In the genomic region with DNA sequence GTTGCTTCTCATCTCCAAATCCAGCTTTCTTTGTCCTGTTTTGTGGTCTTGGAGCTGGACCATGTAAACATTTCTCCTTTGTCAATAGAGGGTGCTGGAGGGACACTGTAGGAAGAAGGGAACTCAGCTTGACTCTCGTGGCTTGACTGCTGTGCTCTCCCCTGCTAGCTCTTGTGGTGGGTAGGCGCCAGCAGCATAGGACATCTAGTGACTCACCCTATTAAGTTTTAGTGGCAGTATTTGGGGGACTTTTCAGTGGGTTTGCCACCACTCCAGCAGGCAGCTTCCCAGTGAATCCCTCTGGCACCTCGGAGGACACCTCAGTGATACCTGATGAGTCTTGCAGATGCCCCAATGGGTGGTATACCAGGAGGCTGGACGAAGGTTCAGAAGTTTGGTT, we compare ENCODE assay signal across 9 cellular contexts.
DNase-seq lines count a peak whose midpoint lies in the region; ATAC-seq and TF ChIP-seq lines count a peak whose summit lies in the region.
"Had no signal": no experiment of that assay in that cellular context is flagged by ENCODE, and none has a peak within 500 bp of the region (broad histone marks: within the 10 kb centered on the region; RNA-seq: fewer than 3 reads in every experiment).

No MANE protein-coding gene starts in this region.

- H3K4me3 ChIP-seq in GM23338 (no peak overlapping the region), PC-3 (ENCODE audit: low read length) (no peak overlapping the region), parathyroid adenoma (ENCODE audit: low read depth, low read length) (no peak overlapping the region)

- DNase-seq in AG08396 (ENCODE audit: low spot score) = peak; percentile 15
- DNase-seq in GM23338 (ENCODE audit: low spot score) = peak; percentile 77
- DNase-seq in PC-3 = peak; percentile 72
- no peak for DNase-seq in NCI-H2196 treated with DMSO at 0.1 percent for 48 hours (lab: John Stamatoyannopoulos, UW; ENCODE audit: unreplicated experiment)

- H3K27me3 ChIP-seq in GM23338 (ENCODE audit: insufficient read depth) = no peaks in the 10 kb centered on the region
- no peaks in the 10 kb centered on the region for H3K27me3 ChIP-seq in PC-3 (ENCODE audit: low read length)
- no peaks in the 10 kb centered on the region for H3K27me3 ChIP-seq in parathyroid adenoma (ENCODE audit: control insufficient read depth, insufficient read depth, low read length)

- H3K4me1 Mint-ChIP-seq in GM23338 = peaks cover 7% of the 10 kb centered on the region; the same call in 2 of the 3 replicates

- TF ChIP-seq CTCF in GM23338 (conservative IDR thresholded peaks at IDR 0.05; ENCODE audit: low read depth in 2 of 2) (peak; percentile 58 to 83), PC-3 (conservative IDR thresholded peaks at IDR 0.05; ENCODE audit: low read depth, low read length) (peak; percentile 78), parathyroid adenoma (IDR thresholded peaks at IDR 0.05) (peak; percentile 51)

- H4K20me1 ChIP-seq in GM23338 (replicated peaks; ENCODE audit: insufficient read depth) (no peaks in the 10 kb centered on the region; the same call in 1 of the 2 replicates), PC-3 (ENCODE audit: low read length) (no peaks in the 10 kb centered on the region)

- H3K9ac ChIP-seq in PC-3 (ENCODE audit: low read length) = no peak overlapping the region
- H3K9ac ChIP-seq in parathyroid adenoma = no peak overlapping the region

- peak; percentile 92 for ATAC-seq in GM23338
- ATAC-seq in PC-3 = peak; percentile 91
- ATAC-seq in esophagus mucosa = peak; percentile 56
- ATAC-seq in GM18868 (IDR thresholded peaks at IDR 0.05; ENCODE audit: unreplicated experiment) = no peak
- no peak for ATAC-seq in HG02840 (IDR thresholded peaks at IDR 0.05; ENCODE audit: low FRiP score, unreplicated experiment)

- CTCF ChIA-PET in PC-3 (lab: Charles Lee) = interaction anchor here (0.6 to 1.4 kb wide), 7 partner anchors 84 to 275 kb away, joined by 3 to 22 read pairs (median 3); a partner anchor contains a TSS

- H3K4me2 ChIP-seq in GM23338 (no peak overlapping the region), PC-3 (ENCODE audit: low read length) (0 out of 2 replicates have a peak overlapping the region, but pooled peaks have one; percentile 43), parathyroid adenoma (ENCODE audit: low read length) (no peak overlapping the region)

- H3K27ac ChIP-seq in GM23338 (ENCODE audit: low read depth) = no peak overlapping the region
- H3K27ac ChIP-seq in PC-3 (ENCODE audit: low read length) = no peak overlapping the region
- no peak overlapping the region for H3K27ac ChIP-seq in parathyroid adenoma

- no peaks in the 10 kb centered on the region for H3K9me3 Mint-ChIP-seq in GM23338

- no peaks in the 10 kb centered on the region for H3K9me3 ChIP-seq in PC-3 (ENCODE audit: low read length)
- H3K9me3 ChIP-seq in parathyroid adenoma (ENCODE audit: control insufficient read depth, low read length) = no peaks in the 10 kb centered on the region

- no peak overlapping the region for H2AFZ ChIP-seq in GM23338
- peak overlapping the region; percentile 56 for H2AFZ ChIP-seq in PC-3 (ENCODE audit: low read length)
- peak overlapping the region; percentile 8 for H2AFZ ChIP-seq in parathyroid adenoma

- no peak overlapping the region for H3K4me3 Mint-ChIP-seq in GM23338
- H3K4me3 Mint-ChIP-seq: activated naive CD8-positive, alpha-beta T cell had no signal

- intact Hi-C loops in PC-3 (cut with micrococcal nuclease) = loop anchor here (1.0 to 2.0 kb wide), 3 partner anchors 42 to 269 kb away; no protein-coding TSS in a partner anchor

- no peaks in the 10 kb centered on the region for H3K36me3 Mint-ChIP-seq in GM23338 (ENCODE audit: low read depth)
- H3K36me3 Mint-ChIP-seq: activated naive CD8-positive, alpha-beta T cell had no signal

- no peak overlapping the region; the same call in 1 of the 2 replicates for H3K27ac Mint-ChIP-seq in GM23338
- H3K27ac Mint-ChIP-seq: activated naive CD8-positive, alpha-beta T cell had no signal

- H3K36me3 ChIP-seq in GM23338 (ENCODE audit: insufficient read depth) (no peaks in the 10 kb centered on the region), PC-3 (ENCODE audit: low read depth, low read length) (no peaks in the 10 kb centered on the region), parathyroid adenoma (ENCODE audit: control insufficient read depth, insufficient read depth, low read length) (no peaks in the 10 kb centered on the region)

- H3K9me2 ChIP-seq in GM23338 (ENCODE audit: insufficient read depth) (no peaks in the 10 kb centered on the region), PC-3 (replicated peaks; ENCODE audit: low read length) (no peaks in the 10 kb centered on the region)

- H3F3A ChIP-seq in GM23338 (replicated peaks; ENCODE audit: low read depth) (peaks cover 9% of the 10 kb centered on the region), PC-3 (ENCODE audit: low read length, unreplicated experiment) (no peaks in the 10 kb centered on the region)

- BruUV-seq in PC-3 (replicated peaks; lab: Mats Ljungman, UMichigan) = no TSS peak

- peaks cover 1% of the 10 kb centered on the region for H3K27me3 Mint-ChIP-seq in GM23338 (ENCODE audit: insufficient read depth, low read depth, poor library complexity)

- POLR2A ChIA-PET in PC-3 (lab: Charles Lee; ENCODE audit: unreplicated experiment) = no interaction called here

- H3K79me2 ChIP-seq in GM23338 (replicated peaks; ENCODE audit: insufficient read depth) (no peaks in the 10 kb centered on the region), PC-3 (ENCODE audit: low read length) (no peaks in the 10 kb centered on the region), parathyroid adenoma (no peaks in the 10 kb centered on the region)

- H3K4me1 ChIP-seq in GM23338 (ENCODE audit: insufficient read depth) (peaks cover 6% of the 10 kb centered on the region; the same call in 1 of the 2 replicates), PC-3 (ENCODE audit: insufficient read depth, low read length) (no peaks in the 10 kb centered on the region), parathyroid adenoma (peaks cover 3% of the 10 kb centered on the region)

TF ChIP-seq in GM23338, 12 proteins besides CTCF, POLR2A, EP300 and RAD21 (continues in another document):
- no peak for TF ChIP-seq CREB1 (CRISPR knock-in tag; IDR thresholded peaks at IDR 0.05; ENCODE audit: low read depth)
- no peak for TF ChIP-seq POLR2AphosphoS5 (IDR thresholded peaks at IDR 0.05; ENCODE audit: low read depth)
- TF ChIP-seq, protein P1, sequence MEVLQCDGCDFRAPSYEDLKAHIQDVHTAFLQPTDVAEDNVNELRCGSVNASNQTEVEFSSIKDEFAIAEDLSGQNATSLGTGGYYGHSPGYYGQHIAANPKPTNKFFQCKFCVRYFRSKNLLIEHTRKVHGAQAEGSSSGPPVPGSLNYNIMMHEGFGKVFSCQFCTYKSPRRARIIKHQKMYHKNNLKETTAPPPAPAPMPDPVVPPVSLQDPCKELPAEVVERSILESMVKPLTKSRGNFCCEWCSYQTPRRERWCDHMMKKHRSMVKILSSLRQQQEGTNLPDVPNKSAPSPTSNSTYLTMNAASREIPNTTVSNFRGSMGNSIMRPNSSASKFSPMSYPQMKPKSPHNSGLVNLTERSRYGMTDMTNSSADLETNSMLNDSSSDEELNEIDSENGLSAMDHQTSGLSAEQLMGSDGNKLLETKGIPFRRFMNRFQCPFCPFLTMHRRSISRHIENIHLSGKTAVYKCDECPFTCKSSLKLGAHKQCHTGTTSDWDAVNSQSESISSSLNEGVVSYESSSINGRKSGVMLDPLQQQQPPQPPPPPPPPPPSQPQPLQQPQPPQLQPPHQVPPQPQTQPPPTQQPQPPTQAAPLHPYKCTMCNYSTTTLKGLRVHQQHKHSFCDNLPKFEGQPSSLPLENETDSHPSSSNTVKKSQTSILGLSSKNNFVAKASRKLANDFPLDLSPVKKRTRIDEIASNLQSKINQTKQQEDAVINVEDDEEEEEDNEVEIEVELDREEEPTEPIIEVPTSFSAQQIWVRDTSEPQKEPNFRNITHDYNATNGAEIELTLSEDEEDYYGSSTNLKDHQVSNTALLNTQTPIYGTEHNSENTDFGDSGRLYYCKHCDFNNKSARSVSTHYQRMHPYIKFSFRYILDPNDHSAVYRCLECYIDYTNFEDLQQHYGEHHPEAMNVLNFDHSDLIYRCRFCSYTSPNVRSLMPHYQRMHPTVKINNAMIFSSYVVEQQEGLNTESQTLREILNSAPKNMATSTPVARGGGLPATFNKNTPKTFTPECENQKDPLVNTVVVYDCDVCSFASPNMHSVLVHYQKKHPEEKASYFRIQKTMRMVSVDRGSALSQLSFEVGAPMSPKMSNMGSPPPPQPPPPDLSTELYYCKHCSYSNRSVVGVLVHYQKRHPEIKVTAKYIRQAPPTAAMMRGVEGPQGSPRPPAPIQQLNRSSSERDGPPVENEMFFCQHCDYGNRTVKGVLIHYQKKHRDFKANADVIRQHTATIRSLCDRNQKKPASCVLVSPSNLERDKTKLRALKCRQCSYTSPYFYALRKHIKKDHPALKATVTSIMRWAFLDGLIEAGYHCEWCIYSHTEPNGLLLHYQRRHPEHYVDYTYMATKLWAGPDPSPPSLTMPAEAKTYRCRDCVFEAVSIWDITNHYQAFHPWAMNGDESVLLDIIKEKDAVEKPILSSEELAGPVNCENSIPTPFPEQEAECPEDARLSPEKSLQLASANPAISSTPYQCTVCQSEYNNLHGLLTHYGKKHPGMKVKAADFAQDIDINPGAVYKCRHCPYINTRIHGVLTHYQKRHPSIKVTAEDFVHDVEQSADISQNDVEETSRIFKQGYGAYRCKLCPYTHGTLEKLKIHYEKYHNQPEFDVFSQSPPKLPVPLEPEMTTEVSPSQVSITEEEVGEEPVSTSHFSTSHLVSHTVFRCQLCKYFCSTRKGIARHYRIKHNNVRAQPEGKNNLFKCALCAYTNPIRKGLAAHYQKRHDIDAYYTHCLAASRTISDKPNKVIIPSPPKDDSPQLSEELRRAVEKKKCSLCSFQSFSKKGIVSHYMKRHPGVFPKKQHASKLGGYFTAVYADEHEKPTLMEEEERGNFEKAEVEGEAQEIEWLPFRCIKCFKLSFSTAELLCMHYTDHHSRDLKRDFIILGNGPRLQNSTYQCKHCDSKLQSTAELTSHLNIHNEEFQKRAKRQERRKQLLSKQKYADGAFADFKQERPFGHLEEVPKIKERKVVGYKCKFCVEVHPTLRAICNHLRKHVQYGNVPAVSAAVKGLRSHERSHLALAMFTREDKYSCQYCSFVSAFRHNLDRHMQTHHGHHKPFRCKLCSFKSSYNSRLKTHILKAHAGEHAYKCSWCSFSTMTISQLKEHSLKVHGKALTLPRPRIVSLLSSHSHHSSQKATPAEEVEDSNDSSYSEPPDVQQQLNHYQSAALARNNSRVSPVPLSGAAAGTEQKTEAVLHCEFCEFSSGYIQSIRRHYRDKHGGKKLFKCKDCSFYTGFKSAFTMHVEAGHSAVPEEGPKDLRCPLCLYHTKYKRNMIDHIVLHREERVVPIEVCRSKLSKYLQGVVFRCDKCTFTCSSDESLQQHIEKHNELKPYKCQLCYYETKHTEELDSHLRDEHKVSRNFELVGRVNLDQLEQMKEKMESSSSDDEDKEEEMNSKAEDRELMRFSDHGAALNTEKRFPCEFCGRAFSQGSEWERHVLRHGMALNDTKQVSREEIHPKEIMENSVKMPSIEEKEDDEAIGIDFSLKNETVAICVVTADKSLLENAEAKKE (CRISPR knock-in tag; IDR thresholded peaks at IDR 0.05) = no peak
- TF ChIP-seq NANOG (IDR thresholded peaks at IDR 0.05; ENCODE audit: borderline replicate concordance) = no peak
- no peak for TF ChIP-seq ZNF114 (CRISPR knock-in tag; IDR thresholded peaks at IDR 0.05)
- no peak for TF ChIP-seq STAT1 (IDR thresholded peaks at IDR 0.05; ENCODE audit: unreplicated experiment)

Comparison
In these comparisons a context has a peak if more than half of its experiments do, and no peak if none do; other contexts are left out.
1. ATAC-seq: peak in GM23338 (single experiment), PC-3 (single experiment) and esophagus mucosa (single experiment); none in GM18868 (single experiment) and HG02840 (single experiment).
2. Peak in every context shown above with its lines, with median percentiles within 50 percentile points of each other: CTCF ChIP-seq.